Comparison of ENCODE assay signal across 1 cellular context in the genomic region with DNA sequence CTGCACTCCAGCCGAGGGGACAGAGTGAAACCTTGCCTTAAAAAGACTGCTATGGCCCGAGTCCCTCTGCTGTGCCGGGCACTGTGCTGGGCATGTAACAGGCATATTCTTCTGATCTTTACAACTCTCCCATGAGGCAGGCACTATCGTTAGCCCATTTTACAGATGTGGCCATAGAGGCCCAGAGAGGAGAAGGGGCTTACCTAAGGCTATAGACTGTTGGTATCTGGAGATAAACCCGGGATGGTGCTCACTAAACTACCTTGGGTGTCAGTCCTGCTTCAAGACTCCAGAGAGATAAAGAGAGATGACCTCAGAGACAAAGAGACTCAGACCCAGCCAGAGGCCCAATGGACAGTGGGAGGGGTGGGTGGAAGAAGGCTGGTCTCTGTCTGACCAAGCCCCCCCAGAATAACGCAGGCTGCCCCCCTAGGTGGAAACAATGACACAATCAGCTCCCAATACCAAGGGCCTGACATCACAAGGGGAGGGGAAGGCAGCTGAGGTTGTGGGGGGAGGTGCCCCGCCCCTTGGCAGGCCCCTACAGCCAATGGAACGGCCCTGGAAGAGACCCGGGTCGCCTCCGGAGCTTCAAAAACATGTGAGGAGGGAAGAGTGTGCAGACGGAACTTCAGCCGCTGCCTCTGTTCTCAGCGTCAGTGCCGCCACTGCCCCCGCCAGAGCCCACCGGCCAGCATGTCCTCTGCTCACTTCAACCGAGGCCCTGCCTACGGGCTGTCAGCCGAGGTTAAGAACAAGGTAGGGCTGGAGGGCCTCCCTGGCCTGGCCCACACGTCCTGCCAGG.
TF ChIP-seq lines count a peak whose summit lies in the region.

A gene (plus strand): TSS at position 620 of the 805 bp plus-strand sequence. CDS start 77 bp downstream, at position 697.

TF ChIP-seq in H1, 55 proteins besides CTCF, POLR2A, EP300 and RAD21 (continued from another document):
- TF ChIP-seq POLR2AphosphoS5 (IDR thresholded peaks at IDR 0.05; ENCODE audit: low read depth, low read length): peak; percentile 57; the same call in 1 of the 2 replicates
- peak; percentile 74 for TF ChIP-seq CREB1 (IDR thresholded peaks at IDR 0.05)
- no peak for TF ChIP-seq CBX8 (IDR thresholded peaks at IDR 0.05; ENCODE audit: borderline replicate concordance, low read depth, low read length)
- peak in 1 of 2 experiments; percentile 48; a peak in 1 of 4 replicates for TF ChIP-seq HDAC2 (IDR thresholded peaks at IDR 0.05; ENCODE audit: borderline replicate concordance in 1 of 2, low read depth in 2 of 2, low read length in 2 of 2)
- no peak for TF ChIP-seq SP4 (IDR thresholded peaks at IDR 0.05; ENCODE audit: low read length)
- TF ChIP-seq PHF8 (conservative IDR thresholded peaks at IDR 0.05; ENCODE audit: low read depth, low read length): peak; percentile 44; the same call in 1 of the 2 replicates
- TF ChIP-seq TBP (IDR thresholded peaks at IDR 0.05; ENCODE audit: low read depth, low read length): peak; percentile 69
- TF ChIP-seq, protein P1, sequence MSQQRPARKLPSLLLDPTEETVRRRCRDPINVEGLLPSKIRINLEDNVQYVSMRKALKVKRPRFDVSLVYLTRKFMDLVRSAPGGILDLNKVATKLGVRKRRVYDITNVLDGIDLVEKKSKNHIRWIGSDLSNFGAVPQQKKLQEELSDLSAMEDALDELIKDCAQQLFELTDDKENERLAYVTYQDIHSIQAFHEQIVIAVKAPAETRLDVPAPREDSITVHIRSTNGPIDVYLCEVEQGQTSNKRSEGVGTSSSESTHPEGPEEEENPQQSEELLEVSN (IDR thresholded peaks at IDR 0.05): 0 out of 2 replicates have a peak, but pooled peaks have one; percentile 34
- peak; percentile 93; the same call in 1 of the 2 replicates for TF ChIP-seq KDM1A (IDR thresholded peaks at IDR 0.05; ENCODE audit: borderline replicate concordance, low read length)
- 0 out of 2 replicates have a peak, but pooled peaks have one; percentile 34 for TF ChIP-seq CHD2 (IDR thresholded peaks at IDR 0.05; ENCODE audit: low read length)
- TF ChIP-seq, protein P2, sequence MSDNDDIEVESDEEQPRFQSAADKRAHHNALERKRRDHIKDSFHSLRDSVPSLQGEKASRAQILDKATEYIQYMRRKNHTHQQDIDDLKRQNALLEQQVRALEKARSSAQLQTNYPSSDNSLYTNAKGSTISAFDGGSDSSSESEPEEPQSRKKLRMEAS (IDR thresholded peaks at IDR 0.05): peak; percentile 29; the same call in 1 of the 2 replicates
- TF ChIP-seq TAF1 (IDR thresholded peaks at IDR 0.05; ENCODE audit: low read depth, low read length): peak; percentile 80; the same call in 1 of the 2 replicates
- peak; percentile 66; the same call in 1 of the 2 replicates for TF ChIP-seq JUND (IDR thresholded peaks at IDR 0.05; ENCODE audit: low read length)
